In the genomic region with DNA sequence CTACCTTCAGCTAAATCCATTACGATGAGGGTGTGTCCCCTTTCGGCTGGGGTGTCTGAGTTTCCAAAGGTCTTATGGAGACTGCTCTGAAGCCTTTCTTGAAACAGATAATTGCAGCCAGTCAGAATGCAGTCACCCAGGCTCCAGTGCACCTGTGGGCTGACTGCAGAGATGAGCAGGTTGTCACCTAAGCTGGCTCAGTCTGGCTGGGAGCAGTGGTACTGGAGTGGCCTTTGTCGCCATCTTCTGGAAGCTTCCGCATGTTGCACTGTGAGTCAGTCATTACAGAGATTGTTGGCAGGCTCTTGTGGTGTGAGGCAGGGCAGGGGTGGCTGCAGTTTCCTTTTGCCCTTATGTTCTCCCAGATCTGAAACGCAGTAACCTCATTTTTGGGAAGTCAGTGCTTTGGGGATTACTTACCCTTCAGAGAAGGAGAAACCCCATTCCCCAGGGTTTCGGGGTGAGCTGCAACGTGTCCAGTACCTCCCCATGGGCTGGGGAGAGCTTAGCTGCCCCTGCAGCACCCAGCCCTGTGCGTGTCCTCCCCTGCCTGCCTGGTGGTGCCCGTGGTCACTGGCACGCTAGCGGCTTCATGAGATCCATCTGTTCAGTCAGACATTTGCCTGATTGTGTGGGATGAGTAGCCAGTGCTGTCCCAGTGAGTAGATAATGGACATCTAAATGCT, we compare ENCODE assay signal across 8 cellular contexts. TPM values are rescaled to one million over a fixed set of nuclear protein-coding genes. Genes with fewer than 3 reads are reported as not detected.
DNase-seq lines count a peak whose midpoint lies in the region; ATAC-seq and TF ChIP-seq lines count a peak whose summit lies in the region.

No MANE protein-coding gene starts in this region.

- H3K79me1 ChIP-seq in IMR-90 (ENCODE audit: low read depth in 1 of 2, low read length in 2 of 2), result peaks cover 0 to 14% of the 10 kb centered on the region in 2 experiments; a peak in 2 of 4 replicates

- TF ChIP-seq RAD21 in IMR-90 (IDR thresholded peaks at IDR 0.05; ENCODE audit: low read length), result peak; percentile 97

- H3K79me2 ChIP-seq in DND-41 (ENCODE audit: insufficient read depth, low read length), result no peaks in the 10 kb centered on the region

- H3K36me3 ChIP-seq in DND-41 (ENCODE audit: insufficient read depth, low read length) (peaks cover 65% of the 10 kb centered on the region), IMR-90 (ENCODE audit: control insufficient read depth, insufficient read depth, low read length) (no peaks in the 10 kb centered on the region)

- H3K4ac ChIP-seq in IMR-90 (ENCODE audit: low read depth, low read length), result no peak overlapping the region

- H2BK20ac ChIP-seq in IMR-90 (ENCODE audit: low read depth, low read length), result no peak overlapping the region

- H2AFZ ChIP-seq in DND-41 (ENCODE audit: low read depth, low read length) (no peak overlapping the region), IMR-90 (replicated peaks; ENCODE audit: low read length, poor library complexity) (peak overlapping the region; percentile 40)

- peak overlapping the region; percentile 23 for H3K27ac Mint-ChIP-seq in neural crest cell (ENCODE audit: unreplicated experiment)
- H3K27ac Mint-ChIP-seq in stimulated activated naive CD8-positive, alpha-beta T cell treated with anti-CD3 and anti-CD28 coated beads, Interleukin-15, amount 100 ng/mL, for 72 hours, result no peak overlapping the region

- H3K4me3 ChIP-seq in DND-41 (ENCODE audit: low read depth in 1 of 2, low read length in 2 of 2) (no peak overlapping the region), IMR-90 (ENCODE audit: insufficient read depth, low read depth, low read length) (no peak overlapping the region)

- no peak overlapping the region for H3K23ac ChIP-seq in IMR-90 (ENCODE audit: low read depth, low read length)

- BruUV-seq in IMR-90 (replicated peaks; lab: Mats Ljungman, UMichigan), result no TSS peak

- intact Hi-C loops in IMR-90 (cut with micrococcal nuclease), result loop anchor here (1.0 to 10.0 kb wide), 5 partner anchors 68 to 1207 kb away; no protein-coding TSS in a partner anchor

- no peaks in the 10 kb centered on the region for H3K27me3 Mint-ChIP-seq in neural crest cell (ENCODE audit: low read depth)
- H3K27me3 Mint-ChIP-seq in stimulated activated naive CD8-positive, alpha-beta T cell treated with anti-CD3 and anti-CD28 coated beads, Interleukin-15, amount 100 ng/mL, for 72 hours, result no peaks in the 10 kb centered on the region

- DNase-seq in DND-41, result peak; percentile 77
- DNase-seq in IMR-90, result peak; percentile 81
- peak; percentile 85 for DNase-seq in OCI-M1 (lab: John Stamatoyannopoulos, UW)
- DNase-seq in activated T-cell treated with anti-CD3 and anti-CD28 coated beads, Interleukin-2, amount 50 U/mL, for 1 hour, result peak; percentile 78
- peak; percentile 67 for DNase-seq in fibroblast of gingiva (ENCODE audit: low read depth)
- peak; percentile 70 for DNase-seq in neural crest cell (ENCODE audit: low read depth, low spot score)
- DNase-seq in stimulated activated naive CD8-positive, alpha-beta T cell treated with anti-CD3 and anti-CD28 coated beads, Interleukin-15, amount 100 ng/mL, for 72 hours, result peak; percentile 70 to 78

- H3K18ac ChIP-seq in IMR-90 (ENCODE audit: low read depth, low read length), result no peak overlapping the region

- no peaks in the 10 kb centered on the region for H3K4me1 ChIP-seq in DND-41 (ENCODE audit: insufficient read depth, low read length)
- peaks cover 5% of the 10 kb centered on the region for H3K4me1 ChIP-seq in IMR-90 (ENCODE audit: control insufficient read depth, insufficient read depth, low read length)

- H3K4me2 ChIP-seq in DND-41 (ENCODE audit: insufficient read depth, low read length) (no peak overlapping the region), IMR-90 (ENCODE audit: low read depth, low read length) (no peak overlapping the region)

- H4K20me1 ChIP-seq in DND-41 (ENCODE audit: insufficient read depth, low read length) (peaks cover 2% of the 10 kb centered on the region; the same call in 1 of the 2 replicates), IMR-90 (ENCODE audit: insufficient read depth, low read length) (no peaks in the 10 kb centered on the region; the same call in 1 of the 2 replicates)

- CTCF ChIA-PET in IMR-90 (lab: Yijun Ruan, JAX), result interaction anchor here (0.5 to 7.9 kb wide), 18 partner anchors 12 to 298 kb away, joined by 3 to 79 read pairs (median 5); no protein-coding TSS in a partner anchor

- no peak overlapping the region for H2BK5ac ChIP-seq in IMR-90 (ENCODE audit: low read depth, low read length, poor library complexity, severe bottlenecking)

- no peak overlapping the region for H4K8ac ChIP-seq in IMR-90 (ENCODE audit: low read depth in 2 of 2, low read length in 2 of 2)

- no peak overlapping the region for H3K14ac ChIP-seq in IMR-90 (replicated peaks; ENCODE audit: low read depth, low read length)

- ATAC-seq in DND-41 (ENCODE audit: insufficient read depth, low read depth) (peak; percentile 92), GM21619 (IDR thresholded peaks at IDR 0.05; ENCODE audit: unreplicated experiment) (peak; percentile 92), IMR-90 (ENCODE audit: low read depth) (peak; percentile 85)
- peak; percentile 91 for ATAC-seq in stimulated activated naive CD8-positive, alpha-beta T cell treated with anti-CD3 and anti-CD28 coated beads, Interleukin-15, amount 100 ng/mL, for 72 hours

- H3K9me3 ChIP-seq in DND-41 (ENCODE audit: insufficient read depth, low read length, severe bottlenecking), result no peaks in the 10 kb centered on the region
- H3K9me3 ChIP-seq in IMR-90 (ENCODE audit: control insufficient read depth, insufficient read depth, low read length), result no peaks in the 10 kb centered on the region

- H3K27me3 ChIP-seq in DND-41 (ENCODE audit: insufficient read depth, low read length, poor library complexity), result no peaks in the 10 kb centered on the region
- H3K27me3 ChIP-seq in IMR-90 (ENCODE audit: control insufficient read depth, insufficient read depth, low read length), result no peaks in the 10 kb centered on the region

- no peak overlapping the region for H4K5ac ChIP-seq in IMR-90 (ENCODE audit: low read depth, low read length)

- peak overlapping the region; percentile 6 for H2AK9ac ChIP-seq in IMR-90 (replicated peaks; ENCODE audit: low read depth, low read length, poor library complexity)

- no peak overlapping the region for H3K4me3 Mint-ChIP-seq in neural crest cell
- H3K4me3 Mint-ChIP-seq in stimulated activated naive CD8-positive, alpha-beta T cell treated with anti-CD3 and anti-CD28 coated beads, Interleukin-15, amount 100 ng/mL, for 72 hours, result no peak overlapping the region

- WGBS in IMR-90 (ENCODE audit: extremely low coverage in 2 of 2, insufficient read length in 1 of 2), 2 experiments, result 100% methylated on average over 3 of the region's 11 CpGs; no CpG with 5 or more reads in 1 of the 2 experiments

- H2BK120ac ChIP-seq in IMR-90 (ENCODE audit: low read depth, low read length), result no peak overlapping the region

- no peak overlapping the region for H3K56ac ChIP-seq in IMR-90 (ENCODE audit: extremely low read depth, insufficient read depth, low read length)

- TF ChIP-seq POLR2A in IMR-90 (IDR thresholded peaks at IDR 0.05; ENCODE audit: low read depth, low read length), result peak; percentile 65; the same call in 1 of the 2 replicates

- peaks cover 5% of the 10 kb centered on the region for H3K36me3 Mint-ChIP-seq in neural crest cell (ENCODE audit: low read depth)

- in situ Hi-C loops in IMR-90 (cut with MboI; ENCODE audit: low sequenced_read_pairs), result no loop called here

- no peak overlapping the region for H2BK15ac ChIP-seq in IMR-90 (ENCODE audit: low read depth, low read length)

- H3K9ac ChIP-seq in DND-41 (ENCODE audit: low read depth, low read length) (no peak overlapping the region), IMR-90 (ENCODE audit: low read depth, low read length) (no peak overlapping the region)

- peak; percentile 96 for TF ChIP-seq CTCF in DND-41 (IDR thresholded peaks at IDR 0.05; ENCODE audit: borderline replicate concordance, extremely low read depth, low read length, poor library complexity, severe bottlenecking)
- TF ChIP-seq CTCF in IMR-90 (conservative IDR thresholded peaks at IDR 0.05; ENCODE audit: low read depth, low read length), result peak; percentile 96
- TF ChIP-seq CTCF in neural crest cell (conservative IDR thresholded peaks at IDR 0.05), result peak; percentile 89

- H3K27ac ChIP-seq in DND-41 (ENCODE audit: low read length) (no peak overlapping the region), IMR-90 (ENCODE audit: insufficient read depth, low read length) (no peak overlapping the region)

- no peaks in the 10 kb centered on the region for H3K9me1 ChIP-seq in IMR-90 (ENCODE audit: insufficient read depth, low read length)

- dilution Hi-C loops in IMR-90 (cut with HindIII; ENCODE audit: low sequenced_read_pairs, unreplicated experiment), result no loop called here

- POLR2A ChIA-PET in IMR-90 (lab: Charles Lee; ENCODE audit: unreplicated experiment), result no interaction called here

- no peak overlapping the region for H4K91ac ChIP-seq in IMR-90 (ENCODE audit: insufficient read depth, low read depth, low read length)

- H2AK5ac ChIP-seq in IMR-90 (ENCODE audit: low read depth, low read length), result no peak overlapping the region

- H3K9me3 Mint-ChIP-seq in neural crest cell, result no peaks in the 10 kb centered on the region
- H3K9me3 Mint-ChIP-seq in stimulated activated naive CD8-positive, alpha-beta T cell treated with anti-CD3 and anti-CD28 coated beads, Interleukin-15, amount 100 ng/mL, for 72 hours, result no peaks in the 10 kb centered on the region

- peaks cover 6% of the 10 kb centered on the region for H3K4me1 Mint-ChIP-seq in neural crest cell
- H3K4me1 Mint-ChIP-seq in stimulated activated naive CD8-positive, alpha-beta T cell treated with anti-CD3 and anti-CD28 coated beads, Interleukin-15, amount 100 ng/mL, for 72 hours, result no peaks in the 10 kb centered on the region

TF ChIP-seq in IMR-90, 13 proteins besides CTCF, POLR2A, EP300 and RAD21 (continues in another document):
- TF ChIP-seq, protein P1, sequence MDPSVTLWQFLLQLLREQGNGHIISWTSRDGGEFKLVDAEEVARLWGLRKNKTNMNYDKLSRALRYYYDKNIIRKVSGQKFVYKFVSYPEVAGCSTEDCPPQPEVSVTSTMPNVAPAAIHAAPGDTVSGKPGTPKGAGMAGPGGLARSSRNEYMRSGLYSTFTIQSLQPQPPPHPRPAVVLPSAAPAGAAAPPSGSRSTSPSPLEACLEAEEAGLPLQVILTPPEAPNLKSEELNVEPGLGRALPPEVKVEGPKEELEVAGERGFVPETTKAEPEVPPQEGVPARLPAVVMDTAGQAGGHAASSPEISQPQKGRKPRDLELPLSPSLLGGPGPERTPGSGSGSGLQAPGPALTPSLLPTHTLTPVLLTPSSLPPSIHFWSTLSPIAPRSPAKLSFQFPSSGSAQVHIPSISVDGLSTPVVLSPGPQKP (IDR thresholded peaks at IDR 0.05; ENCODE audit: borderline replicate concordance, low read depth, low read length), result no peak
- 0 out of 2 replicates have a peak, but pooled peaks have one; percentile 54 for TF ChIP-seq CHD1 (IDR thresholded peaks at IDR 0.05; ENCODE audit: low read depth, low read length)
- no peak for TF ChIP-seq FOS (IDR thresholded peaks at IDR 0.05; ENCODE audit: low read depth, low read length)
- peak; percentile 96 for TF ChIP-seq SMC3 (IDR thresholded peaks at IDR 0.05; ENCODE audit: low read depth, low read length)

RNA-seq across cellular contexts. Expression of a gene that starts 48.0 kb away (rescaled TPM):
- total RNA-seq in IMR-90 (2012; rRNA removed) (45.8 and 61.7 TPM in 2 replicates), neural crest cell (59.3 and 62.9 TPM in 2 replicates)
- 27.6 and 32.7 TPM in 2 replicates for polyA plus RNA-seq in IMR-90 (2012; rRNA removed)
- 9.0 and 13.6 TPM in 2 replicates for polyA plus RNA-seq in IMR-90 (2012; cell fraction: cytosol; rRNA removed)
- 10.1 and 41.2 TPM in 2 replicates for polyA plus RNA-seq in IMR-90 (2012; cell fraction: nucleus; rRNA removed; ENCODE audit: low replicate concordance)
